12 cellular contexts compared by ENCODE assay signal in the genomic region with DNA sequence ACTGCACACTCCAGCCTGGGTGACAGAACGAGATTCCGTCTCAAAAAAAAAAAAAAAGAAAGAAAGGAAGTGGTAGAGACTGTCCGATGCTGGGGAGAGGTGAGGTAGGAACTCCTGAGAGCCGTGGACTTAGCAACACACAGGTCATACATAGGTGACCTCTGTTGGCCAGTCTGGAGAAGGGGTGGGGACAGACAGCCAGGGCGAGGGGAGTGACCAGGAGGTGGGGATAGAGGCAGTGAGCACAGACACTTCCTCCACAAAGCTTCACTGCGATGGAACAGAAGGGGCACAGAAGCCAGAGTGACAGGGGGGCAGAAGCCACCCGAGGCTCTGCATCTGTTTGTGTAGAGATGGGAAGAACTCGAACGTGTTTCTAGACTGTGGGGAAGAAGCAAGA. TPM values are rescaled to one million over a fixed set of nuclear protein-coding genes. Genes with fewer than 3 reads are reported as not detected.
DNase-seq lines count a peak whose midpoint lies in the region; ATAC-seq, FAIRE-seq and TF ChIP-seq lines count a peak whose summit lies in the region.
"Had no signal": no experiment of that assay in that cellular context is flagged by ENCODE, and none has a peak within 500 bp of the region (broad histone marks: within the 10 kb centered on the region; RNA-seq: fewer than 3 reads in every experiment).

No MANE protein-coding gene starts in this region.

- H3K9me3 ChIP-seq in aorta (ENCODE audit: control insufficient read depth, low read length), result no peaks in the 10 kb centered on the region

- peaks cover 0 to 12% of the 10 kb centered on the region in 2 donors for H3K36me3 ChIP-seq in aorta (ENCODE audit: control insufficient read depth in 1 of 2, insufficient read depth in 2 of 2, low read length in 1 of 2)

- H3K27ac ChIP-seq in aorta (ENCODE audit: low read depth in 1 of 2, low read length in 2 of 2), result peak overlapping the region; percentile 5 to 26
- H3K27ac ChIP-seq: C4-2B had no signal

- peaks cover 100% of the 10 kb centered on the region for H3K4me1 Mint-ChIP-seq in stimulated activated naive CD8-positive, alpha-beta T cell treated with anti-CD3 and anti-CD28 coated beads, Interleukin-15, Interleukin-2, amounts not matched to agents 100 ng/mL and 50 ng/mL, for 24 hours (ENCODE audit: low read depth)
- H3K4me1 Mint-ChIP-seq in effector memory CD8-positive, alpha-beta T cell (ENCODE audit: low read depth in 2 of 2), result peaks cover 61 to 79% of the 10 kb centered on the region in 2 donors
- H3K4me1 Mint-ChIP-seq in natural killer cell, result peaks cover 60 to 61% of the 10 kb centered on the region in 2 donors

- no peak for ATAC-seq in stimulated activated naive CD8-positive, alpha-beta T cell treated with anti-CD3 and anti-CD28 coated beads, Interleukin-15, Interleukin-2, amounts not matched to agents 100 U/mL and 50 U/mL, for 24 hours
- ATAC-seq in effector memory CD8-positive, alpha-beta T cell (replicated peaks), result peak; percentile 11
- ATAC-seq in natural killer cell, result peak in 1 of 3 donors; percentile 18
- ATAC-seq in aorta (ENCODE audit: low FRiP score), result no peak
- ATAC-seq: HCT116 had no signal

- WGBS in aorta, 2 donors, result 25 to 32% methylated on average over 9 of the region's 9 CpGs

- no peaks in the 10 kb centered on the region for H3K9me3 Mint-ChIP-seq in stimulated activated naive CD8-positive, alpha-beta T cell treated with anti-CD3 and anti-CD28 coated beads, Interleukin-15, Interleukin-2, amounts not matched to agents 100 ng/mL and 50 ng/mL, for 24 hours
- no peaks in the 10 kb centered on the region for H3K9me3 Mint-ChIP-seq in effector memory CD8-positive, alpha-beta T cell
- H3K9me3 Mint-ChIP-seq in natural killer cell, result no peaks in the 10 kb centered on the region

- H3K27me3 Mint-ChIP-seq in stimulated activated naive CD8-positive, alpha-beta T cell treated with anti-CD3 and anti-CD28 coated beads, Interleukin-15, Interleukin-2, amounts not matched to agents 100 ng/mL and 50 ng/mL, for 24 hours, result no peaks in the 10 kb centered on the region
- H3K27me3 Mint-ChIP-seq in effector memory CD8-positive, alpha-beta T cell, result no peaks in the 10 kb centered on the region
- no peaks in the 10 kb centered on the region for H3K27me3 Mint-ChIP-seq in natural killer cell (ENCODE audit: low read depth in 2 of 2)

- DNase-seq in stimulated activated naive CD8-positive, alpha-beta T cell treated with anti-CD3 and anti-CD28 coated beads, Interleukin-15, Interleukin-2, amounts not matched to agents 100 U/mL and 50 U/mL, for 24 hours, result no peak
- DNase-seq in effector memory CD8-positive, alpha-beta T cell, result no peak
- no peak for DNase-seq in natural killer cell
- no peak for DNase-seq in aorta
- no peak for DNase-seq in GM19239 (ENCODE audit: insufficient read length, low spot score)
- DNase-seq in NCI-H1436 (lab: John Stamatoyannopoulos, UW), result no peak
- no peak for DNase-seq in SIG-M5 treated with dmso at 0.1 percent for 504 hours (lab: John Stamatoyannopoulos, UW; ENCODE audit: unreplicated experiment)
- DNase-seq: activated gamma-delta T cell treated with Interleukin-2 at 50 U/mL for 16 hours, NCI-H345 had no signal

- H3K27me3 ChIP-seq in aorta (ENCODE audit: control insufficient read depth in 1 of 2, insufficient read depth in 2 of 2, low read length in 1 of 2), result no peaks in the 10 kb centered on the region

- H3K27ac Mint-ChIP-seq in stimulated activated naive CD8-positive, alpha-beta T cell treated with anti-CD3 and anti-CD28 coated beads, Interleukin-15, Interleukin-2, amounts not matched to agents 100 ng/mL and 50 ng/mL, for 24 hours, result peak overlapping the region; percentile 98
- H3K27ac Mint-ChIP-seq in effector memory CD8-positive, alpha-beta T cell, result peak overlapping the region; percentile 70 to 93
- peak overlapping the region; percentile 73 to 80 for H3K27ac Mint-ChIP-seq in natural killer cell

- intact Hi-C loops in natural killer cell (cut with micrococcal nuclease), result no loop called here
- intact Hi-C loops in aorta (cut with DNase I), result no loop called here

- peak overlapping the region; percentile 56 for H3K4me3 Mint-ChIP-seq in stimulated activated naive CD8-positive, alpha-beta T cell treated with anti-CD3 and anti-CD28 coated beads, Interleukin-15, Interleukin-2, amounts not matched to agents 100 ng/mL and 50 ng/mL, for 24 hours
- H3K4me3 Mint-ChIP-seq in effector memory CD8-positive, alpha-beta T cell, result peak overlapping the region; percentile 21 to 52
- H3K4me3 Mint-ChIP-seq in natural killer cell, result no peak overlapping the region

- no peak for FAIRE-seq in GM19239 (lab: Jason Lieb, UNC)

- H3K4me3 ChIP-seq in aorta (ENCODE audit: low read length in 2 of 2), result no peak overlapping the region

- no peak for TF ChIP-seq CTCF in natural killer cell (IDR thresholded peaks at IDR 0.05)

- peaks cover 0 to 4% of the 10 kb centered on the region in 2 donors for H3K4me1 ChIP-seq in aorta (ENCODE audit: control insufficient read depth in 1 of 2, insufficient read depth in 2 of 2, low read length in 2 of 2)

- peaks cover 83% of the 10 kb centered on the region for H3K36me3 Mint-ChIP-seq in stimulated activated naive CD8-positive, alpha-beta T cell treated with anti-CD3 and anti-CD28 coated beads, Interleukin-15, Interleukin-2, amounts not matched to agents 100 ng/mL and 50 ng/mL, for 24 hours (ENCODE audit: low read depth)
- H3K36me3 Mint-ChIP-seq in effector memory CD8-positive, alpha-beta T cell (ENCODE audit: insufficient read depth), result peaks cover 95% of the 10 kb centered on the region
- peaks cover 10% of the 10 kb centered on the region for H3K36me3 Mint-ChIP-seq in natural killer cell

RNA-seq across cellular contexts. Expression of gene MYH9, which starts 47.1 kb away (rescaled TPM):
- total RNA-seq in natural killer cell (1,000 to 10,000 TPM in 1 of 3 donors, 100 to 1,000 TPM in 2; 803 to 1,038 (median 808) TPM), aorta (1,000 to 10,000 TPM; 1,564 to 1,890 TPM)
- polyA plus RNA-seq in aorta, result 100 to 1,000 TPM; 170 to 572 TPM
